In genomic region chr15:90400759-90401314, GRCh38 we compare ENCODE assay signal across 8 cellular contexts. TPM values are rescaled to one million over a fixed set of nuclear protein-coding genes. Genes with fewer than 3 reads are reported as not detected.
DNase-seq lines count a peak whose midpoint lies in the region; ATAC-seq and TF ChIP-seq lines count a peak whose summit lies in the region.

No MANE protein-coding gene starts in this region.

- POLR2A ChIA-PET in naive thymus-derived CD4-positive, alpha-beta T cell (lab: Charles Lee) = interaction anchor here (1.6 to 6.7 kb wide), 4 partner anchors 9 to 24 kb away, joined by 3 to 48 read pairs (median 5); partner anchors contain the start of gene IQGAP1

- H3K36me3 ChIP-seq in naive thymus-derived CD4-positive, alpha-beta T cell (ENCODE audit: control insufficient read depth in 2 of 3, insufficient read depth in 3 of 3, low read length in 3 of 3) = no peaks in the 10 kb centered on the region
- H3K36me3 ChIP-seq in thymus (ENCODE audit: control insufficient read depth, insufficient read depth) = no peaks in the 10 kb centered on the region

- H3K4me1 ChIP-seq in naive thymus-derived CD4-positive, alpha-beta T cell (ENCODE audit: control insufficient read depth in 2 of 2, insufficient read depth in 2 of 2, low read length in 2 of 2) = peaks cover 28 to 36% of the 10 kb centered on the region in 2 donors
- H3K4me1 ChIP-seq in thymus (ENCODE audit: control insufficient read depth, insufficient read depth, low read length) = peaks cover 13% of the 10 kb centered on the region

- H3K27me3 Mint-ChIP-seq in naive thymus-derived CD4-positive, alpha-beta T cell = no peaks in the 10 kb centered on the region

- H3K4me3 ChIP-seq in epithelial cell of proximal tubule (ENCODE audit: low read depth, low read length) = no peak overlapping the region
- H3K4me3 ChIP-seq in naive thymus-derived CD4-positive, alpha-beta T cell (ENCODE audit: low read length) = peak overlapping the region; percentile 37
- peak overlapping the region; percentile 22 for H3K4me3 ChIP-seq in thymus (ENCODE audit: low read length)

- no peaks in the 10 kb centered on the region for H3K9me3 Mint-ChIP-seq in naive thymus-derived CD4-positive, alpha-beta T cell

- H3K27ac Mint-ChIP-seq in naive thymus-derived CD4-positive, alpha-beta T cell = peak overlapping the region; percentile 94 to 99 (median 99)

- no peaks in the 10 kb centered on the region for H3K9me3 ChIP-seq in naive thymus-derived CD4-positive, alpha-beta T cell (ENCODE audit: control insufficient read depth in 2 of 3, low read length in 3 of 3)
- no peaks in the 10 kb centered on the region for H3K9me3 ChIP-seq in thymus (ENCODE audit: control insufficient read depth)

- ATAC-seq in GM19468 (IDR thresholded peaks at IDR 0.05; ENCODE audit: extremely low read depth, unreplicated experiment) = peak; percentile 84
- ATAC-seq in HG03565 (IDR thresholded peaks at IDR 0.05; ENCODE audit: unreplicated experiment) = peak; percentile 95
- peak; percentile 98 for ATAC-seq in naive thymus-derived CD4-positive, alpha-beta T cell

- H3K4me3 Mint-ChIP-seq in naive thymus-derived CD4-positive, alpha-beta T cell = peak overlapping the region; percentile 61 to 86 (median 80)

- H3K27me3 ChIP-seq in naive thymus-derived CD4-positive, alpha-beta T cell (ENCODE audit: control insufficient read depth in 2 of 2, insufficient read depth in 2 of 2, low read length in 2 of 2) = no peaks in the 10 kb centered on the region
- H3K27me3 ChIP-seq in thymus (ENCODE audit: control insufficient read depth, insufficient read depth) = no peaks in the 10 kb centered on the region

- WGBS in thymus = 19% methylated on average over 7 of the region's 7 CpGs

- TF ChIP-seq CTCF in epithelial cell of proximal tubule (conservative IDR thresholded peaks at IDR 0.05; ENCODE audit: low read depth, low read length) = no peak

- intact Hi-C loops in naive thymus-derived CD4-positive, alpha-beta T cell (cut with micrococcal nuclease) = loop anchor here (1.0 to 10.0 kb wide), 12 partner anchors 7 to 454 kb away; partner anchors contain the start of genes CIB1 (in 2 of the 2), GDPGP1 (in 2 of the 2), IQGAP1 (in 2 of the 2) and ZNF774 (in 1 of the 2)

- H3K4me1 Mint-ChIP-seq in naive thymus-derived CD4-positive, alpha-beta T cell = peaks cover 38 to 71% (median 64%) of the 10 kb centered on the region in 7 donors

- CTCF ChIA-PET in naive thymus-derived CD4-positive, alpha-beta T cell (lab: Charles Lee) = no interaction called here

- peak; percentile 52 for DNase-seq in COR-L47 (lab: John Stamatoyannopoulos, UW)
- peak; percentile 62 for DNase-seq in NCI-H748 treated with DMSO at 0.1 percent for 48 hours (lab: John Stamatoyannopoulos, UW)
- DNase-seq in activated CD8-positive, alpha-beta memory T cell treated with anti-CD3 and anti-CD28 coated beads, Interleukin-2, amount 50 U/mL, for 24 hours (ENCODE audit: extremely low read depth) = peak; percentile 23
- DNase-seq in epithelial cell of proximal tubule (ENCODE audit: low read depth) = peak; percentile 93
- DNase-seq in naive thymus-derived CD4-positive, alpha-beta T cell = peak in 8 of 9 donors; percentile 49 to 89 (median 82)

- peaks cover 0 to 15% (median 0%) of the 10 kb centered on the region in 5 donors for H3K36me3 Mint-ChIP-seq in naive thymus-derived CD4-positive, alpha-beta T cell

- H3K27ac ChIP-seq in naive thymus-derived CD4-positive, alpha-beta T cell (ENCODE audit: low read depth, low read length) = peak overlapping the region; percentile 83
- H3K27ac ChIP-seq in thymus (ENCODE audit: low read depth) = peak overlapping the region; percentile 93

RNA-seq across cellular contexts. Expression of gene IQGAP1, which starts 12.8 kb away (rescaled TPM):
- 176 and 187 TPM in 2 replicates for total RNA-seq in epithelial cell of proximal tubule
- 100 to 1,000 TPM in 2 of 5 experiments, 10 to 100 TPM in 3; 81.8 to 263 (median 93.8) TPM for total RNA-seq in naive thymus-derived CD4-positive, alpha-beta T cell
- 10 to 100 TPM; 73.9 to 79.4 TPM for polyA plus RNA-seq in naive thymus-derived CD4-positive, alpha-beta T cell
- 144 TPM for polyA plus RNA-seq in thymus

RNA-seq across cellular contexts. Expression of gene ZNF774, which starts 48.8 kb away (rescaled TPM):
- 1.1 and 5.9 TPM in 2 replicates for total RNA-seq in epithelial cell of proximal tubule
- 1 to 10 TPM in 3 of 5 experiments, under 1 TPM in 2; 0.22 to 2.0 (median 1.5) TPM for total RNA-seq in naive thymus-derived CD4-positive, alpha-beta T cell
- polyA plus RNA-seq in naive thymus-derived CD4-positive, alpha-beta T cell = under 1 TPM; 0.08 to 0.16 TPM
- polyA plus RNA-seq in thymus = 1.9 TPM

Comparison
In these comparisons a context has a peak if more than half of its experiments do, and no peak if none do; other contexts are left out.
1. DNase-seq: peak in every context shown above with its lines; median percentile 93 in epithelial cell of proximal tubule; 82 in naive thymus-derived CD4-positive, alpha-beta T cell; 62 in NCI-H748 treated with DMSO at 0.1 percent for 48 hours; 52 in COR-L47; 23 in activated CD8-positive, alpha-beta memory T cell treated with anti-CD3 and anti-CD28 coated beads, Interleukin-2, amount 50 U/mL, for 24 hours.